ENCODE assay signal across 8 cellular contexts in genomic region chr5:95646569-95647330, GRCh38. TPM values are rescaled to one million over a fixed set of nuclear protein-coding genes. Genes with fewer than 3 reads are reported as not detected.
DNase-seq lines count a peak whose midpoint lies in the region; ATAC-seq and TF ChIP-seq lines count a peak whose summit lies in the region.

Gene RFESD (plus strand): TSS chr5:95646777. CDS start chr5:95652272, 5,495 bp downstream.

- H3K4me3 ChIP-seq in choroid plexus epithelial cell (ENCODE audit: low read depth, low read length) (peak within 1 kb of the TSS; percentile 59), kidney epithelial cell (ENCODE audit: low read depth, low read length) (peak within 1 kb of the TSS; percentile 31)

- ATAC-seq in GM19025 (IDR thresholded peaks at IDR 0.05; ENCODE audit: low read depth, unreplicated experiment) = peak; percentile 98
- ATAC-seq in HG03280 (IDR thresholded peaks at IDR 0.05; ENCODE audit: unreplicated experiment) = peak; percentile 97

- TF ChIP-seq CTCF in choroid plexus epithelial cell (conservative IDR thresholded peaks at IDR 0.05; ENCODE audit: low read depth, low read length) (peak; percentile 37), kidney epithelial cell (IDR thresholded peaks at IDR 0.05; ENCODE audit: insufficient read depth, low read length, poor library complexity, severe bottlenecking) (no peak)

- H3K27me3 ChIP-seq in kidney epithelial cell (ENCODE audit: control insufficient read depth, insufficient read depth, low read length) = no peaks in the 10 kb centered on the region

- H3K36me3 ChIP-seq in kidney epithelial cell (ENCODE audit: control insufficient read depth, insufficient read depth, low read length) = no peaks in the 10 kb centered on the region

- DNase-seq in AG20443 (ENCODE audit: low spot score) (peak; percentile 98), NCI-H345 (lab: John Stamatoyannopoulos, UW) (peak; percentile 96), choroid plexus epithelial cell (ENCODE audit: low read depth) (peak; percentile 99), kidney epithelial cell (ENCODE audit: low read depth) (peak; percentile 84)
- peak; percentile 88 to 96 for DNase-seq in activated CD4-positive, alpha-beta T cell treated with anti-CD3 and anti-CD28 coated beads for 24 hours (ENCODE audit: low read depth in 2 of 2)
- DNase-seq in stimulated activated CD4-positive, alpha-beta T cell treated with anti-CD3 and anti-CD28 coated beads, Interleukin-15, amount 100 ng/mL, for 24 hours = peak; percentile 98

RNA-seq across cellular contexts. Expression of gene RFESD, which starts in this region (rescaled TPM):
- total RNA-seq in kidney epithelial cell = 0.21 and 0.41 TPM in 2 replicates

Comparison
In these comparisons a context has a peak if more than half of its experiments do, and no peak if none do; other contexts are left out.
1. Peak in every context shown above with its lines: DNase-seq, ATAC-seq and H3K4me3 ChIP-seq.
2. Peak in DNase-seq and H3K4me3 ChIP-seq in kidney epithelial cell; RNA of the gene not detected or under 1 TPM.